8 cellular contexts compared by ENCODE assay signal in the genomic region with DNA sequence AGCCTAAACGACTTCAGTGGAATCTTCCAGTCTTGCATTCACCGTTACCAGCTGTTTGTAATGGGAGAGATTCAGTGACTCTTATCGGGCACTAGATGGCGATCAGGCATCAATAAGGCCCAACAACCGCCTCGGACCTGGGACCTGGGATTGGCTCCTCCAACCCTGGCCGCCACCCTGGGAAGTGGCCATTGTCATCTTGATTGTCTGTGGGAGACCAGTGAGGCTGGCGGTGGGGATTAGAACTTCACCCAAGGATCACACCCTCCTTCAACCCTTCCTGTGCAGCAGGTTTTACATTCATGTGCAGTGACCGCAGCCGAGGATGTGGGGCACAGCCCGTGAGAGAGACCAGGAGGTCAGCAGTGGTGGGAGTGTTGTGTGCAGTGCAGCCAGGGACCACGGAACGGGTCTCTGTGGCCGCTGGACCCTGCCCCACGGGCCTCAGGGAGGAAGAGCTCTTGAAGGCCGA.
DNase-seq lines count a peak whose midpoint lies in the region; ATAC-seq lines count a peak whose summit lies in the region.

No MANE protein-coding gene starts in this region.

- peak; percentile 71 for ATAC-seq in HG03354 (IDR thresholded peaks at IDR 0.05; ENCODE audit: poor library complexity, severe bottlenecking, unreplicated experiment)
- peak; percentile 86 for ATAC-seq in stimulated activated naive CD8-positive, alpha-beta T cell treated with anti-CD3 and anti-CD28 coated beads, Interleukin-15, Interleukin-2, amounts not matched to agents 100 U/mL and 50 U/mL, for 24 hours
- no peak for ATAC-seq in GM21717 (IDR thresholded peaks at IDR 0.05; ENCODE audit: unreplicated experiment)

- peak overlapping the region; percentile 79 for H3K27ac ChIP-seq in epithelial cell of prostate

- DNase-seq in DMS53 (lab: John Stamatoyannopoulos, UW) (peak; percentile 88), NCI-H82 treated with DMSO at 0.1 percent for 48 hours (lab: John Stamatoyannopoulos, UW; ENCODE audit: unreplicated experiment) (peak; percentile 66), epithelial cell of prostate (ENCODE audit: low read depth, low spot score) (no peak), myocyte (ENCODE audit: low read depth) (peak; percentile 87)
- peak; percentile 18 for DNase-seq in activated CD8-positive, alpha-beta memory T cell treated with anti-CD3 and anti-CD28 coated beads, Interleukin-2, amount 50 U/mL, for 24 hours (ENCODE audit: extremely low read depth)
- DNase-seq in stimulated activated naive CD8-positive, alpha-beta T cell treated with anti-CD3 and anti-CD28 coated beads, Interleukin-15, Interleukin-2, amounts not matched to agents 100 U/mL and 50 U/mL, for 24 hours: peak; percentile 65
